20 cellular contexts compared by ENCODE assay signal in the genomic region with DNA sequence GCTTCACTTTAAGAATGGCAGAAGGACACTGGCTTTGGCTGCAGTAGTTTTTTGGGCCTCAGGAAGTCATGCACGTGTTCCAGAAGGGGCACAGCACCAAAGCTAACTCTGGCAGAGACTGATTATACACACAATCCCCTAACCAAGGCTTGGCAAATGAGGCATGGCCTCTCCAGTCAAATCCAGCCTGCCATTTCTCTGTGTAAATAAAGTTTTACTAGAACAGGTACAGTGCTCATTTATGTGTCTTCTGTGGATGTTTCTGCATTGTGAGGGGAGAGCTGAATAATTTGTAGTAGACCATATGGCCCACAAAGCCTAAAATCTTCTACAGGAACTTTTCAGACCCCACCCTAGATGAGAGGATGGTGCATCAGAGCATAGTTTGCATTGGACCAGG.
"Had no signal": no experiment of that assay in that cellular context is flagged by ENCODE, and none has a peak within 500 bp of the region (broad histone marks: within the 10 kb centered on the region; RNA-seq: fewer than 3 reads in every experiment).

No MANE protein-coding gene starts in this region.

- DNase-seq: activated CD4-positive, alpha-beta T cell treated with anti-CD3 and anti-CD28 coated beads, Interleukin-2, amount 50 U/mL, for 1 hour; activated gamma-delta T cell treated with Interleukin-2 at 50 U/mL for 16 hours; cortex of kidney; gastrocnemius medialis; left ventricle myocardium inferior; mammary epithelial cell; ovary; psoas muscle; right cardiac atrium; small intestine; stimulated activated CD4-positive, alpha-beta T cell treated with anti-CD3 and anti-CD28 coated beads, Interleukin-15, amount 100 ng/mL, for 24 hours; stimulated activated CD4-positive, alpha-beta T cell treated with anti-CD3 and anti-CD28 coated beads, Interleukin-4, amount 100 ng/mL, for 1 hour; T1000; upper lobe of left lung had no signal

- H3K4me3 Mint-ChIP-seq: stimulated activated effector memory CD8-positive, alpha-beta T cell treated with anti-CD3 and anti-CD28 coated beads, Interleukin-12 subunit alpha, Interleukin-12 subunit beta, amount 100 ng/mL, for 72 hours had no signal

- H3K36me3 ChIP-seq: ovary had no signal

- H3K4me3 ChIP-seq: ascending aorta, gastrocnemius medialis, heart left ventricle, left ventricle myocardium inferior, ovary, psoas muscle, thoracic aorta, upper lobe of left lung had no signal

- H3K9me3 ChIP-seq: ascending aorta, gastrocnemius medialis, heart left ventricle, left ventricle myocardium inferior, ovary, psoas muscle, thoracic aorta, upper lobe of left lung had no signal

- H3K27ac ChIP-seq: ascending aorta, gastrocnemius medialis, heart left ventricle, left ventricle myocardium inferior, psoas muscle, thoracic aorta, upper lobe of left lung had no signal

- H3K9me3 Mint-ChIP-seq: stimulated activated effector memory CD8-positive, alpha-beta T cell treated with anti-CD3 and anti-CD28 coated beads, Interleukin-12 subunit alpha, Interleukin-12 subunit beta, amount 100 ng/mL, for 72 hours had no signal

- ATAC-seq: activated CD4-positive, CD25-positive, alpha-beta regulatory T cell treated with anti-CD3 and anti-CD28 coated beads, Interleukin-2, amount 50 U/mL, for 24 hours; esophagus mucosa; gastrocnemius medialis; heart left ventricle; psoas muscle; right cardiac atrium; stimulated activated effector memory CD8-positive, alpha-beta T cell treated with anti-CD3 and anti-CD28 coated beads, Interleukin-12 subunit alpha, Interleukin-12 subunit beta, amount 100 ng/mL, for 72 hours had no signal

- H3K27me3 ChIP-seq: ascending aorta, gastrocnemius medialis, heart left ventricle, ovary, upper lobe of left lung had no signal
